In genomic region chr1:48793863-48794262, GRCh38 we compare ENCODE assay signal across 10 cellular contexts. TPM values are rescaled to one million over a fixed set of nuclear protein-coding genes. Genes with fewer than 3 reads are reported as not detected.
DNase-seq lines count a peak whose midpoint lies in the region; ATAC-seq and TF ChIP-seq lines count a peak whose summit lies in the region.
"Had no signal": no experiment of that assay in that cellular context is flagged by ENCODE, and none has a peak within 500 bp of the region (broad histone marks: within the 10 kb centered on the region; RNA-seq: fewer than 3 reads in every experiment).

No MANE protein-coding gene starts in this region.

- DNase-seq in mucosa of descending colon (no peak), ecto neural progenitor cell (ENCODE audit: low spot score) (no peak), kidney glomerular epithelial cell (lab: John Stamatoyannopoulos, UW) (no peak), RWPE1 (ENCODE audit: low spot score) (no peak)

- TF ChIP-seq CTCF in mucosa of descending colon (IDR thresholded peaks at IDR 0.05), result no peak
- no peak for TF ChIP-seq CTCF in RWPE1 (conservative IDR thresholded peaks at IDR 0.05; ENCODE audit: low read depth)

- H3K36me3 ChIP-seq in mucosa of descending colon (ENCODE audit: low read depth), result no peaks in the 10 kb centered on the region
- H3K36me3 ChIP-seq: esophagus muscularis mucosa, thoracic aorta had no signal

- POLR2A ChIA-PET in RWPE1 (lab: Yijun Ruan, JAX; ENCODE audit: low non-redundant PET), result no interaction called here

- H3K27ac ChIP-seq in RWPE1, result no peak overlapping the region
- H3K27ac ChIP-seq: esophagus muscularis mucosa, skin epidermis, thoracic aorta had no signal

- no peaks in the 10 kb centered on the region for H3K4me1 ChIP-seq in mucosa of descending colon (ENCODE audit: low read depth)

- H3K4me3 ChIP-seq in mucosa of descending colon, result no peak overlapping the region
- H3K4me3 ChIP-seq: esophagus muscularis mucosa, skin epidermis, thoracic aorta had no signal

- intact Hi-C loops in mucosa of descending colon (cut with DNase I, micrococcal nuclease), result no loop called here

- CTCF ChIA-PET in RWPE1 (lab: Yijun Ruan, JAX), result no interaction called here

- ATAC-seq in GM18907 (IDR thresholded peaks at IDR 0.05; ENCODE audit: unreplicated experiment) (peak; percentile 88), HG02588 (IDR thresholded peaks at IDR 0.05; ENCODE audit: unreplicated experiment) (peak; percentile 81), HG03521 (IDR thresholded peaks at IDR 0.05; ENCODE audit: unreplicated experiment) (peak; percentile 68), mucosa of descending colon (peak; percentile 69)

- no peaks in the 10 kb centered on the region for H3K9me3 ChIP-seq in mucosa of descending colon
- H3K9me3 ChIP-seq: esophagus muscularis mucosa, thoracic aorta had no signal

RNA-seq across cellular contexts. Expression of gene BEND5, which starts 17.2 kb away (rescaled TPM):
- total RNA-seq in mucosa of descending colon, result 1 to 10 TPM; 1.9 to 9.1 (median 2.1) TPM
